ENCODE assay signal across 10 cellular contexts in the genomic region with DNA sequence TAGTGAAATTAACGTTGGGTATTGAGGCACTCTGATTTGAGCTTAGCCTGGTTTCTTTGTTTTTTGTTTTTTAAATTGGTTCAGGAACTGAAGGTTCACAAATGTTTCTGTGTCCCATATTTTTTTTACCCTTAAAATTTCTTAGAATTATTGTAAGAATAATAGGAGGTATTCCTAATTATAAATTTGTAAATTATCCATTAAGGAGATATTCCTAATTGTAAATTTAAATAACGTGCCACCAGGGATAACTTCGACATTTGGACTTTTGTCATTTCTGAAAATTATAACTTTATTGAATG. TPM values are rescaled to one million over a fixed set of nuclear protein-coding genes. Genes with fewer than 3 reads are reported as not detected.
DNase-seq lines count a peak whose midpoint lies in the region; ATAC-seq, FAIRE-seq and TF ChIP-seq lines count a peak whose summit lies in the region.
"Had no signal": no experiment of that assay in that cellular context is flagged by ENCODE, and none has a peak within 500 bp of the region (broad histone marks: within the 10 kb centered on the region; RNA-seq: fewer than 3 reads in every experiment).

No MANE protein-coding gene starts in this region.

- peaks cover 5% of the 10 kb centered on the region for H3F3A ChIP-seq in MM.1S (ENCODE audit: insufficient read depth, low read length)

- no peaks in the 10 kb centered on the region for H3K27me3 ChIP-seq in A673 (replicated peaks; ENCODE audit: insufficient read depth, low read depth, low read length, poor library complexity)
- peaks cover 22% of the 10 kb centered on the region for H3K27me3 ChIP-seq in MM.1S (replicated peaks; ENCODE audit: insufficient read depth, low read length)
- no peaks in the 10 kb centered on the region for H3K27me3 ChIP-seq in endocrine pancreas (ENCODE audit: control insufficient read depth, insufficient read depth, low read length)
- peaks cover 0 to 2% of the 10 kb centered on the region in 2 donors for H3K27me3 ChIP-seq in small intestine (ENCODE audit: control insufficient read depth in 2 of 2, insufficient read depth in 2 of 2, low read length in 2 of 2)

- 19 to 34% (median 26%) methylated on average over 3 of the region's 3 CpGs for WGBS in small intestine, 3 donors
- 23 to 24% methylated on average over 3 of the region's 3 CpGs for WGBS in lower leg skin, 2 donors

- peak overlapping the region; percentile 75 for H3K4me3 Mint-ChIP-seq in natural killer cell

- DNase-seq in A673 (ENCODE audit: low spot score) (no peak), MM.1S (no peak), natural killer cell (no peak), small intestine (no peak), lower leg skin (ENCODE audit: low spot score in 2 of 2) (no peak), HuH-7.5 (ENCODE audit: low spot score) (no peak)
- DNase-seq: NCI-H1436; stimulated activated naive CD4-positive, alpha-beta T cell treated with Interleukin-2 at 50 U/mL for 16 hours had no signal

- H3K27ac Mint-ChIP-seq in natural killer cell = no peak overlapping the region

- no peak for TF ChIP-seq POLR2A in lower leg skin (IDR thresholded peaks at IDR 0.05)

- H3K36me3 ChIP-seq in A673 (ENCODE audit: insufficient read depth, low read length, poor library complexity, severe bottlenecking) (no peaks in the 10 kb centered on the region), MM.1S (replicated peaks; ENCODE audit: insufficient read depth, low read length) (no peaks in the 10 kb centered on the region), endocrine pancreas (ENCODE audit: control insufficient read depth, insufficient read depth, low read length) (no peaks in the 10 kb centered on the region), small intestine (ENCODE audit: control insufficient read depth in 2 of 2, insufficient read depth in 2 of 2, low read length in 2 of 2) (no peaks in the 10 kb centered on the region)

- peak overlapping the region; percentile 95 for H3K27ac ChIP-seq in A673 (ENCODE audit: low read depth, low read length, poor library complexity, severe bottlenecking)
- H3K27ac ChIP-seq in MM.1S (ENCODE audit: low read length) = no peak overlapping the region
- H3K27ac ChIP-seq in small intestine (ENCODE audit: low read depth in 1 of 2, low read length in 1 of 2) = no peak overlapping the region

- peak overlapping the region; percentile 60; the same call in 1 of the 2 replicates for H3K4me2 ChIP-seq in MM.1S (ENCODE audit: low read depth, low read length)

- peaks cover 12 to 13% of the 10 kb centered on the region in 2 donors for H3K4me1 Mint-ChIP-seq in natural killer cell

- no peaks in the 10 kb centered on the region for H3K36me3 Mint-ChIP-seq in natural killer cell

- H3K27me3 Mint-ChIP-seq in natural killer cell (ENCODE audit: low read depth in 2 of 2) = peaks cover 5 to 15% of the 10 kb centered on the region in 2 donors

- no peaks in the 10 kb centered on the region for H3K9me3 ChIP-seq in A673 (ENCODE audit: low read depth, low read length, poor library complexity, severe bottlenecking)
- no peaks in the 10 kb centered on the region for H3K9me3 ChIP-seq in MM.1S (replicated peaks; ENCODE audit: insufficient read depth, low read length)
- H3K9me3 ChIP-seq in endocrine pancreas (ENCODE audit: control insufficient read depth, low read length) = no peaks in the 10 kb centered on the region
- H3K9me3 ChIP-seq in small intestine (ENCODE audit: control insufficient read depth, low read depth) = no peaks in the 10 kb centered on the region

- no peak overlapping the region for H3K9ac ChIP-seq in MM.1S (ENCODE audit: low read length)
- H3K9ac ChIP-seq in endocrine pancreas (ENCODE audit: control insufficient read depth, insufficient read depth, low read length) = no peak overlapping the region

- BruUV-seq in A673 (replicated peaks; lab: Mats Ljungman, UMichigan) = no TSS peak

- POLR2A ChIA-PET in A673 (lab: Charles Lee; ENCODE audit: low non-redundant PET) = interaction anchor here (0.6 kb wide), 1 partner anchor 50 kb away, joined by 3 read pairs; no protein-coding TSS in a partner anchor

- peaks cover 4% of the 10 kb centered on the region; the same call in 1 of the 2 replicates for H3K79me2 ChIP-seq in MM.1S (ENCODE audit: low read length)

- no peaks in the 10 kb centered on the region for H4K20me1 ChIP-seq in MM.1S (ENCODE audit: insufficient read depth, low read length)

- no peaks in the 10 kb centered on the region for H3K9me3 Mint-ChIP-seq in natural killer cell

- no peaks in the 10 kb centered on the region for H3K9me2 ChIP-seq in MM.1S (replicated peaks; ENCODE audit: insufficient read depth, low read length)

- peaks cover 71% of the 10 kb centered on the region for H3K4me1 ChIP-seq in A673 (ENCODE audit: insufficient read depth, low read length, poor library complexity, severe bottlenecking)
- H3K4me1 ChIP-seq in MM.1S (ENCODE audit: low read length) = no peaks in the 10 kb centered on the region; the same call in 1 of the 2 replicates
- H3K4me1 ChIP-seq in endocrine pancreas (ENCODE audit: control insufficient read depth, insufficient read depth, low read length) = no peaks in the 10 kb centered on the region
- peaks cover 0 to 4% of the 10 kb centered on the region in 2 donors for H3K4me1 ChIP-seq in small intestine (ENCODE audit: control insufficient read depth in 2 of 2, insufficient read depth in 1 of 2, low read depth in 1 of 2, low read length in 1 of 2)

- H3K4me3 ChIP-seq in A673 (ENCODE audit: low read depth, low read length, poor library complexity, severe bottlenecking) (peak overlapping the region; percentile 89), MM.1S (ENCODE audit: low read length) (peak overlapping the region; percentile 83; the same call in 1 of the 2 replicates), endocrine pancreas (ENCODE audit: control insufficient read depth, insufficient read depth, low read length) (peak overlapping the region; percentile 66), small intestine (ENCODE audit: low read depth in 1 of 2, low read length in 2 of 2) (no peak overlapping the region), lower leg skin (ENCODE audit: low read depth, poor library complexity, severe bottlenecking) (no peak overlapping the region)

- ATAC-seq in natural killer cell (no peak), GM18861 (IDR thresholded peaks at IDR 0.05; ENCODE audit: unreplicated experiment) (no peak)

- no peak overlapping the region for H2AFZ ChIP-seq in MM.1S (ENCODE audit: low read length)

- CTCF ChIA-PET in A673 (lab: Charles Lee) = no interaction called here

- TF ChIP-seq CTCF in A673 (conservative IDR thresholded peaks at IDR 0.05; ENCODE audit: low read depth, low read length) = no peak
- no peak for TF ChIP-seq CTCF in MM.1S (IDR thresholded peaks at IDR 0.05; ENCODE audit: low read length)
- no peak for TF ChIP-seq CTCF in natural killer cell (IDR thresholded peaks at IDR 0.05)
- no peak for TF ChIP-seq CTCF in lower leg skin (IDR thresholded peaks at IDR 0.05)

- intact Hi-C loops in A673 (cut with micrococcal nuclease; ENCODE audit: unreplicated experiment) = loop anchor here (2.0 kb wide), 1 partner anchor 81 kb away; no protein-coding TSS in a partner anchor
- intact Hi-C loops in natural killer cell (cut with micrococcal nuclease) = no loop called here
- intact Hi-C loops in lower leg skin (cut with DNase I; ENCODE audit: low total_unique reads) = no loop called here

- no peak for FAIRE-seq in small intestine (lab: Jason Lieb, UNC)

RNA-seq across cellular contexts. Expression of gene WWC2, which starts 1.2 kb away (rescaled TPM):
- total RNA-seq in A673 (2021) = 82.8 and 86.5 TPM in 2 replicates
- total RNA-seq in natural killer cell = 10 to 100 TPM in 1 of 3 donors, 1 to 10 TPM in 2; 8.2 to 22.7 (median 9.2) TPM
- polyA plus RNA-seq in small intestine = 1 to 10 TPM in 2 of 3 donors, under 1 TPM in 1; 0.22 to 2.5 (median 1.6) TPM
- total RNA-seq in lower leg skin = 10 to 100 TPM; 11.2 to 14.7 (median 12.4) TPM

Comparison
In these comparisons a context has a peak if more than half of its experiments do, and no peak if none do; other contexts are left out.
1. H3K4me3 ChIP-seq: peak in A673 (single experiment), MM.1S (single experiment) and endocrine pancreas (single experiment); none in small intestine (0 of 2) and lower leg skin (single experiment).